In the genomic region with DNA sequence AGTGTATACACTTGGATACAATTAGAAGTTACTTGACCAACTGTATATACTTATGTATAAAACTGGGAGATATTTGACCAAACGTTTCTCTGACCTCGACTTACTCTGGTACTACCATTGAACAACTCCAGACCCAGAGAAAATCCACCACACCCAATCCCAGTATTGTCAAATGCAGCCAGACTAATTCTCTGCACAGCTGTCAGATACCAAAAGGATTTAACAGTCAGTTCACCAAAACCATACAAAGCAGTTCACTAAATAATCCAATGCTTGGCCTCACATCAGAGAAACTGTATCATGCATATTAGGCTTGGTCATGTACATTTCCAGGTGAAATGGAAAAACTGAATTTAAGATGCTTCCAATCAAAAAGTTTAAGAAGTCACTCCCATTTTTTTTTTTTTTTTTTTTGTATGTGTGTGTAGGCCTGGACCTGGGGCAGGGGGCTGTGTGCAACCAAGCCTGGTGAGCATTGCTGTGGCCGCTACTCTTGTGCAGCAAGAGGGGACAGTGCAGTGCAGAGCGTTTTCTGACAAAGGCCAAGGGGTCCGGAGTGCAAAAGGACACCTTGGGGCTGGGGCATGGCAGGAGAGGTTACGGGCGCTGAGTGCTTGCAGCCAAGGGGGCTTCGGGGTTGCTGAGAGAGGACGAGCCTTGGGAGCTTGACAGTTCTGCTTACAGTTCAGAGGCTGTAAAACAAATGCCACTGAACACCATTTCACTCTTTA, we compare ENCODE assay signal across 8 cellular contexts. TPM values are rescaled to one million over a fixed set of nuclear protein-coding genes. Genes with fewer than 3 reads are reported as not detected.
DNase-seq lines count a peak whose midpoint lies in the region; TF ChIP-seq lines count a peak whose summit lies in the region.

No MANE protein-coding gene starts in this region.

- peaks cover 6% of the 10 kb centered on the region for H3F3A ChIP-seq in MM.1S (ENCODE audit: insufficient read depth, low read length)
- H3F3A ChIP-seq in neural cell (ENCODE audit: insufficient read depth, low read length, poor library complexity, severe bottlenecking) = peaks cover 4% of the 10 kb centered on the region

- H3K27ac ChIP-seq in BLaER1 treated with 17β-estradiol and CSF1 and Interleukin-3, amounts not matched to agents 10 nM and 100 nM = peak overlapping the region; percentile 66 to 97 (median 88); a peak in 20 of 22 replicates
- H3K27ac ChIP-seq in MM.1S (ENCODE audit: low read length) (no peak overlapping the region; the same call in 1 of the 2 replicates), duodenal mucosa (ENCODE audit: low read depth, low read length) (no peak overlapping the region), neural cell (ENCODE audit: low read length) (peak overlapping the region; percentile 83)

- no peak for TF ChIP-seq RAD21 in neural cell (conservative IDR thresholded peaks at IDR 0.05)

- H3K4me3 ChIP-seq in BLaER1 treated with 17β-estradiol and CSF1 and Interleukin-3, amounts not matched to agents 10 nM and 100 nM = peak overlapping the region; percentile 81 to 97 (median 92)
- H3K4me3 ChIP-seq in MM.1S (ENCODE audit: low read length) (peak overlapping the region; percentile 92), duodenal mucosa (ENCODE audit: low read depth in 1 of 2, low read length in 2 of 2) (peak overlapping the region; percentile 89 to 98), neural cell (ENCODE audit: low read length) (peak overlapping the region; percentile 86)

- peak overlapping the region; percentile 85 to 92 (median 90) for H3K9ac ChIP-seq in BLaER1 treated with 17β-estradiol and CSF1 and Interleukin-3, amounts not matched to agents 10 nM and 100 nM
- H3K9ac ChIP-seq in MM.1S (ENCODE audit: low read length) (peak overlapping the region; percentile 80), duodenal mucosa (ENCODE audit: low read depth in 1 of 2, low read length in 2 of 2) (peak overlapping the region; percentile 77 to 91), neural cell (ENCODE audit: low read length) (peak overlapping the region; percentile 78)

- no peak for DNase-seq in MM.1S
- no peak for DNase-seq in NCI-H1048 (lab: John Stamatoyannopoulos, UW)
- DNase-seq in NCI-H446 (lab: John Stamatoyannopoulos, UW) = no peak
- DNase-seq in activated CD8-positive, alpha-beta memory T cell treated with anti-CD3 and anti-CD28 coated beads, Interleukin-2, amount 50 U/mL, for 4 hours = no peak
- no peak for DNase-seq in AG20443 (ENCODE audit: low spot score)

- H3K79me2 ChIP-seq in MM.1S (ENCODE audit: low read length) (peaks cover 71% of the 10 kb centered on the region), neural cell (replicated peaks; ENCODE audit: insufficient read depth, low read length) (peaks cover 69% of the 10 kb centered on the region)

- peaks cover 41 to 56% (median 46%) of the 10 kb centered on the region in 10 experiments for H3K4me1 ChIP-seq in BLaER1 treated with 17β-estradiol and CSF1 and Interleukin-3, amounts not matched to agents 10 nM and 100 nM
- H3K4me1 ChIP-seq in MM.1S (ENCODE audit: low read length) (peaks cover 16% of the 10 kb centered on the region), duodenal mucosa (ENCODE audit: control insufficient read depth in 1 of 2, insufficient read depth in 2 of 2, low read length in 2 of 2) (peaks cover 29 to 55% of the 10 kb centered on the region in 2 donors)

- no peaks in the 10 kb centered on the region for H3K27me3 ChIP-seq in BLaER1 treated with 17β-estradiol and CSF1 and Interleukin-3, amounts not matched to agents 10 nM and 100 nM
- no peaks in the 10 kb centered on the region for H3K27me3 ChIP-seq in MM.1S (replicated peaks; ENCODE audit: insufficient read depth, low read length)
- H3K27me3 ChIP-seq in duodenal mucosa (ENCODE audit: control insufficient read depth in 1 of 2, insufficient read depth in 2 of 2, low read length in 2 of 2) = no peaks in the 10 kb centered on the region
- H3K27me3 ChIP-seq in neural cell (ENCODE audit: insufficient read depth, low read depth, low read length) = no peaks in the 10 kb centered on the region

- TF ChIP-seq CTCF in MM.1S (IDR thresholded peaks at IDR 0.05; ENCODE audit: low read length) = no peak
- TF ChIP-seq CTCF in neural cell (IDR thresholded peaks at IDR 0.05; ENCODE audit: poor library complexity, severe bottlenecking) = no peak

- H3K9me2 ChIP-seq in MM.1S (replicated peaks; ENCODE audit: insufficient read depth, low read length) (no peaks in the 10 kb centered on the region), neural cell (ENCODE audit: insufficient read depth, low read length) (no peaks in the 10 kb centered on the region)

- TF ChIP-seq EP300 in neural cell (conservative IDR thresholded peaks at IDR 0.05; ENCODE audit: poor library complexity, severe bottlenecking) = no peak

- H2AFZ ChIP-seq in MM.1S (ENCODE audit: low read length) (no peak overlapping the region), neural cell (ENCODE audit: low read depth, low read length) (no peak overlapping the region)

- H3K36me3 ChIP-seq in BLaER1 treated with 17β-estradiol and CSF1 and Interleukin-3, amounts not matched to agents 10 nM and 100 nM = peaks cover 0 to 33% (median 23%) of the 10 kb centered on the region in 11 experiments; a peak in 21 of 22 replicates
- no peaks in the 10 kb centered on the region for H3K36me3 ChIP-seq in MM.1S (replicated peaks; ENCODE audit: insufficient read depth, low read length)
- H3K36me3 ChIP-seq in duodenal mucosa (ENCODE audit: control insufficient read depth in 1 of 2, insufficient read depth in 2 of 2, low read length in 2 of 2) = no peaks in the 10 kb centered on the region
- no peaks in the 10 kb centered on the region for H3K36me3 ChIP-seq in neural cell (ENCODE audit: insufficient read depth, low read length)

- peak overlapping the region; percentile 87 to 99 (median 98) for H3K4me2 ChIP-seq in BLaER1 treated with 17β-estradiol and CSF1 and Interleukin-3, amounts not matched to agents 10 nM and 100 nM
- peak overlapping the region; percentile 86 for H3K4me2 ChIP-seq in MM.1S (ENCODE audit: low read depth, low read length)
- H3K4me2 ChIP-seq in neural cell (ENCODE audit: low read length) = peak overlapping the region; percentile 54

- peaks cover 0 to 15% (median 4%) of the 10 kb centered on the region in 11 experiments; a peak in 7 of 22 replicates for H3K9me3 ChIP-seq in BLaER1 treated with 17β-estradiol and CSF1 and Interleukin-3, amounts not matched to agents 10 nM and 100 nM (replicated peaks in 1 of 11)
- H3K9me3 ChIP-seq in MM.1S (replicated peaks; ENCODE audit: insufficient read depth, low read length) = no peaks in the 10 kb centered on the region
- no peaks in the 10 kb centered on the region for H3K9me3 ChIP-seq in duodenal mucosa (ENCODE audit: control insufficient read depth in 1 of 2, low read length in 2 of 2)
- H3K9me3 ChIP-seq in neural cell (ENCODE audit: low read length) = no peaks in the 10 kb centered on the region

- peaks cover 10 to 61% (median 48%) of the 10 kb centered on the region in 11 experiments; a peak in 20 of 22 replicates for H4K20me1 ChIP-seq in BLaER1 treated with 17β-estradiol and CSF1 and Interleukin-3, amounts not matched to agents 10 nM and 100 nM
- peaks cover 10% of the 10 kb centered on the region; the same call in 1 of the 2 replicates for H4K20me1 ChIP-seq in MM.1S (ENCODE audit: insufficient read depth, low read length)
- H4K20me1 ChIP-seq in neural cell (ENCODE audit: insufficient read depth) = no peaks in the 10 kb centered on the region

TF ChIP-seq in neural cell, 6 proteins besides CTCF, POLR2A, EP300 and RAD21:
- TF ChIP-seq EZH2 (IDR thresholded peaks at IDR 0.05; ENCODE audit: borderline replicate concordance, insufficient read depth, low read length, poor library complexity, severe bottlenecking) = no peak
- TF ChIP-seq POLR2AphosphoS5 (IDR thresholded peaks at IDR 0.05) = no peak
- no peak for TF ChIP-seq REST (IDR thresholded peaks at IDR 0.05; ENCODE audit: borderline replicate concordance)
- no peak for TF ChIP-seq SMC3 (conservative IDR thresholded peaks at IDR 0.05; ENCODE audit: poor library complexity)
- no peak for TF ChIP-seq TAF1 (IDR thresholded peaks at IDR 0.05; ENCODE audit: low read depth)
- TF ChIP-seq MXI1 (conservative IDR thresholded peaks at IDR 0.05; ENCODE audit: poor library complexity, severe bottlenecking) = no peak

RNA-seq across cellular contexts. Expression of gene TOMM70, which starts 1.4 kb away (rescaled TPM):
- polyA plus RNA-seq in neural cell = 93.7 and 110 TPM in 2 replicates
- polyA minus RNA-seq in neural cell = 143 and 149 TPM in 2 replicates

RNA-seq across cellular contexts. Expression of gene LNP1, which starts 1.8 kb away (rescaled TPM):
- 19.2 and 19.7 TPM in 2 replicates for polyA plus RNA-seq in neural cell
- 18.5 and 19.5 TPM in 2 replicates for polyA minus RNA-seq in neural cell

Comparison
In these comparisons a context has a peak if more than half of its experiments do, and no peak if none do; other contexts are left out.
1. H3K27ac ChIP-seq: peak in BLaER1 treated with 17β-estradiol and CSF1 and Interleukin-3, amounts not matched to agents 10 nM and 100 nM (11 of 11) and neural cell (single experiment); none in MM.1S (single experiment) and duodenal mucosa (single experiment).
2. Peak in every context shown above with its lines, with median percentiles within 50 percentile points of each other: H3K4me2 ChIP-seq, H3K4me3 ChIP-seq and H3K9ac ChIP-seq.